In genomic region chr1:25278371-25278770, GRCh38 we compare ENCODE assay signal across 1 cellular context.
A peak's percentile ranks its signal among the peaks of the same experiment; 100 is the strongest.
TF ChIP-seq lines count a peak whose summit lies in the region.

No MANE protein-coding gene starts in this region.

TF ChIP-seq in HepG2, 621 proteins besides CTCF, POLR2A, EP300 and RAD21:
- peak; percentile 79; the same call in 1 of the 2 replicates for TF ChIP-seq ZNF331 (CRISPR knock-in tag; IDR thresholded peaks at IDR 0.05)
